ENCODE assay signal across 8 cellular contexts in the genomic region with DNA sequence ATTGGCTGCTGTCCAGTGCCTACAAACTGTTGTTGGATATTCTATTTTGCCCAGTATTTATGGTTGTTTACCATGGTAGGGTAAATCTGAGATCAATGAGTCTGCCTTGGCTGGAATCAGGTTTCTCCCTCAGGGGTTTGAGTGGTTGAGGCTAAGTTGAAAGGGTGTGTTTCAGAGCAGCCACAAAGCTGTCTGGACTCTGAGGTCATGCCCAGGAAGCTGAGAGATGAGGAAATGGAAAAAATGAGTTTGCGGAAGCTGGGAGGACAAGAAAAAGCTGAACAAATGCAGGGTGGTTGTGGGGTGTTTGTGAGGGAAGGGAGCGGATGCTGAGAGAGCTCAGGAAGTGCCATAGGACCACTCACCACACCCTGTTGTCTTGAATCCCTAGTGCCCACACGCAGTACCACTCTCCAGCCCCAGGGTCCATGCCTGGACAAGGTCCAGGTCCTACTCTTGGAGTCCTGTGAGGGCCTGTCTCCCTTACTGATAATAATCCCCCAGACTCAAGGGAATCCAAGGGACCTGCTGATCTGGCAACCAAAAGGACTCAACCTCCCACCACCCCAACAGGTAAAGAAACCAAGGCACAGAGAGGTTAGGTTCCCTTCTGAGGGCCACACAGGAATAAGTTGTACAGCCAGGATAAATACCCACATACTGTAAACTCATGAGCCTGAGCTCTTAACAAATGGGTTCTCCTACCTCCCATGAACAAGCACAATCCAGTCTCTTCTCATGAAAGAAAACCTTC.
DNase-seq lines count a peak whose midpoint lies in the region; ATAC-seq and TF ChIP-seq lines count a peak whose summit lies in the region.

No MANE protein-coding gene starts in this region.

- peak overlapping the region in 1 of 2 donors; percentile 6 for H3K4me3 Mint-ChIP-seq in activated T-cell treated with anti-CD3 and anti-CD28 coated beads, Interleukin-2, amount 50 U/mL, for 72 hours

- TF ChIP-seq CTCF in NB4 (IDR thresholded peaks at IDR 0.05; ENCODE audit: low read depth, low read length) = no peak
- no peak for TF ChIP-seq CTCF in omental fat pad (IDR thresholded peaks at IDR 0.05)

- DNase-seq in G401 (ENCODE audit: low spot score) (peak; percentile 2), NB4 (ENCODE audit: low read depth) (peak; percentile 91), left cardiac atrium (no peak), smooth muscle cell of the brain vasculature (ENCODE audit: low read depth, low spot score) (peak; percentile 69), omental fat pad (ENCODE audit: low spot score) (no peak), ureter (ENCODE audit: low spot score) (no peak)
- DNase-seq in activated T-cell treated with anti-CD3 and anti-CD28 coated beads, Interleukin-2, amount 50 U/mL, for 72 hours = peak; percentile 44

- intact Hi-C loops in left cardiac atrium (cut with DNase I) = no loop called here

- in situ Hi-C loops in G401 (cut with HindIII; ENCODE audit: low sequenced_read_pairs) = no loop called here

- H3K9me3 Mint-ChIP-seq in activated T-cell treated with anti-CD3 and anti-CD28 coated beads, Interleukin-2, amount 50 U/mL, for 72 hours = no peaks in the 10 kb centered on the region

- TF ChIP-seq POLR2A in NB4 (IDR thresholded peaks at IDR 0.05; ENCODE audit: extremely low read depth, insufficient read length) = no peak

- peak overlapping the region; percentile 27 for H3K27ac Mint-ChIP-seq in activated T-cell treated with anti-CD3 and anti-CD28 coated beads, Interleukin-2, amount 50 U/mL, for 72 hours

- H3K36me3 Mint-ChIP-seq in activated T-cell treated with anti-CD3 and anti-CD28 coated beads, Interleukin-2, amount 50 U/mL, for 72 hours (ENCODE audit: insufficient read depth in 2 of 2) = no peaks in the 10 kb centered on the region

- ATAC-seq in GM21515 (IDR thresholded peaks at IDR 0.05; ENCODE audit: unreplicated experiment) (peak; percentile 54), left cardiac atrium (peak; percentile 47 to 76), omental fat pad (ENCODE audit: low FRiP score) (no peak)
- ATAC-seq in activated T-cell treated with anti-CD3 and anti-CD28 coated beads, Interleukin-2, amount 50 U/mL, for 72 hours (replicated peaks in 1 of 2) = peak; percentile 33 to 51

- H3K27me3 Mint-ChIP-seq in activated T-cell treated with anti-CD3 and anti-CD28 coated beads, Interleukin-2, amount 50 U/mL, for 72 hours (ENCODE audit: low read depth) = peaks cover 34% of the 10 kb centered on the region

- peaks cover 44% of the 10 kb centered on the region for H3K4me1 Mint-ChIP-seq in activated T-cell treated with anti-CD3 and anti-CD28 coated beads, Interleukin-2, amount 50 U/mL, for 72 hours (ENCODE audit: low read depth)

- H3K4me3 ChIP-seq in NB4 (ENCODE audit: low read depth, low read length) = no peak overlapping the region

Comparison
In these comparisons a context has a peak if more than half of its experiments do, and no peak if none do; other contexts are left out.
1. DNase-seq: peak in G401 (single experiment), NB4 (single experiment), activated T-cell treated with anti-CD3 and anti-CD28 coated beads, Interleukin-2, amount 50 U/mL, for 72 hours (2 of 2) and smooth muscle cell of the brain vasculature (single experiment); none in left cardiac atrium (single experiment), omental fat pad (single experiment) and ureter (single experiment).